1 cellular context compared by ENCODE assay signal in genomic region chr1:93113127-93113526, GRCh38.
TF ChIP-seq lines count a peak whose summit lies in the region.

No MANE protein-coding gene starts in this region.

TF ChIP-seq in SK-N-SH treated with all-trans-retinoic acid at 6 μM for 48 hours, 23 proteins besides CTCF, POLR2A, EP300 and RAD21 (continued from another document):
- TF ChIP-seq POU6F1 (CRISPR knock-in tag; IDR thresholded peaks at IDR 0.05; ENCODE audit: borderline replicate concordance, low read depth) (no peak), OSR1 (CRISPR knock-in tag; IDR thresholded peaks at IDR 0.05) (no peak), ZFP30 (CRISPR knock-in tag; IDR thresholded peaks at IDR 0.05) (no peak), ZNF565 (CRISPR knock-in tag; conservative IDR thresholded peaks at IDR 0.05; ENCODE audit: low read depth) (no peak), ZFP3 (CRISPR knock-in tag; IDR thresholded peaks at IDR 0.05) (no peak), ISL1 (CRISPR knock-in tag; IDR thresholded peaks at IDR 0.05) (no peak), PATZ1 (CRISPR knock-in tag; IDR thresholded peaks at IDR 0.05; ENCODE audit: borderline replicate concordance) (no peak), TOX (CRISPR knock-in tag; IDR thresholded peaks at IDR 0.05; ENCODE audit: borderline replicate concordance) (no peak)
